ENCODE assay signal across 8 cellular contexts in the genomic region with DNA sequence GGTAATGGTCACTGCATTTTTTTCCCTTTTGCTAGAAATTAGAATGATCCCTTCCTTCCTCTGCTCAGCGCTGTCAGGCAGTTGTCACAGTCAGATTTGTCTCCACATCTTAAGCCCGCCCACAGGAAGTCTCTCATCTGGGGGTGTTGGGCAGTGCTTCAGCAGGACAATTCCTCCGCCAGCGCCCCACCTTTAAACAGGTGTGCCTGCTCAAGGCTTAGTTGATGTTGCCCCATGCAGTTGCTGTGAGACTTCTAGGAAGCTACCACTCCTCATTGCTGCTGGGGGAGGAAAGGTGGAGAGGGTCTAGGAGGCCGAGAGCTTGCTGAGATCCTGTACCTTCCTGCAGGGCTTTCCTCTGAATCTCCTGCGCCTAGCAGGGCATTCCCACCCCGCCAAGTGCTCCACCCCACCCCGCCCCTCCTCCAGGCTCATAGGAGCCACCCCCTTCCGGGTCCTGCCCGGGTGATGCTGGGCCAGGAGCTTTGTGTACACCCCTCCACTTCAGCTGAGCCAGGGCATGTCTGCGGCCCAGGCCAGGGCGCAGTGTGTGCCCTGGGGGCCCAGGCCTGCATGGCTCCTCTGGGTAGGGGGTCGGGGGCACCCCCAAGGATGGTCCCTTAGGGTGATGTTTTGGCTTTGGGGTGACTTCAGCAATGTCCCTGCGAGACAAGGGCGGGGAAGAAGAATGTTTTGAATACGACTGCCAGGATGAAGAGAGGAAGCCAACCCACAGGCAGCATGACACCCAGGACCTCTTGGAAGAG.
DNase-seq lines count a peak whose midpoint lies in the region; ATAC-seq and TF ChIP-seq lines count a peak whose summit lies in the region.

No MANE protein-coding gene starts in this region.

- TSS peak; percentile 53 for BruUV-seq in mammary epithelial cell (replicated peaks; lab: Mats Ljungman, UMichigan)

- TF ChIP-seq CTCF in Peyer's patch (IDR thresholded peaks at IDR 0.05) (no peak), mammary epithelial cell (conservative IDR thresholded peaks at IDR 0.05 in 1 of 2, IDR thresholded peaks at IDR 0.05 in 1 of 2; ENCODE audit: extremely low read depth in 1 of 2, insufficient read depth in 1 of 2, low read depth in 1 of 2, low read length in 2 of 2) (no peak), stomach (IDR thresholded peaks at IDR 0.05) (no peak)

- TF ChIP-seq EP300 in stomach (IDR thresholded peaks at IDR 0.05) = no peak

- TF ChIP-seq POLR2A in Peyer's patch (IDR thresholded peaks at IDR 0.05) = peak; percentile 63 to 69
- TF ChIP-seq POLR2A in stomach (IDR thresholded peaks at IDR 0.05) = no peak

- ATAC-seq in HG02981 (IDR thresholded peaks at IDR 0.05; ENCODE audit: unreplicated experiment) (peak; percentile 79), left lobe of liver (peak; percentile 49), GM19397 (IDR thresholded peaks at IDR 0.05; ENCODE audit: unreplicated experiment) (no peak)

- DNase-seq in NCI-H82 (lab: John Stamatoyannopoulos, UW) = peak; percentile 55
- no peak for DNase-seq in NCI-H82 treated with DMSO at 0.1 percent for 48 hours (lab: John Stamatoyannopoulos, UW; ENCODE audit: unreplicated experiment)
- peak; percentile 41 to 94 (median 88) for DNase-seq in Peyer's patch
- DNase-seq in mammary epithelial cell = peak; percentile 79
- DNase-seq in left lobe of liver (ENCODE audit: low spot score) = no peak
- peak; percentile 86 for DNase-seq in stomach

- H3K36me3 ChIP-seq in Peyer's patch (no peaks in the 10 kb centered on the region), mammary epithelial cell (ENCODE audit: insufficient read depth, low read length) (no peaks in the 10 kb centered on the region), stomach (no peaks in the 10 kb centered on the region)

- H3K4me3 ChIP-seq in Peyer's patch = peak overlapping the region in 3 of 4 donors; percentile 9 to 53 (median 47)
- peak overlapping the region; percentile 44 to 59 (median 52) for H3K4me3 ChIP-seq in mammary epithelial cell (replicated peaks in 1 of 3; ENCODE audit: insufficient read depth in 1 of 3, low read depth in 2 of 3, low read length in 3 of 3)
- peak overlapping the region; percentile 9 to 41 (median 27) for H3K4me3 ChIP-seq in stomach

- H3K27ac ChIP-seq in Peyer's patch = peak overlapping the region; percentile 36 to 93 (median 74)
- peak overlapping the region; percentile 76 for H3K27ac ChIP-seq in mammary epithelial cell (ENCODE audit: insufficient read depth, low read depth, low read length)
- H3K27ac ChIP-seq in stomach = peak overlapping the region; percentile 77 to 84 (median 79)

- H3K9ac ChIP-seq in mammary epithelial cell (ENCODE audit: insufficient read depth, low read length) = peak overlapping the region; percentile 91

- peak overlapping the region; percentile 96 for H3K4me2 ChIP-seq in mammary epithelial cell (ENCODE audit: insufficient read depth, low read depth, low read length)

- dilution Hi-C loops in mammary epithelial cell (cut with HindIII; ENCODE audit: low sequenced_read_pairs) = no loop called here

- in situ Hi-C loops in mammary epithelial cell (cut with MboI; ENCODE audit: low sequenced_read_pairs in 2 of 2) = no loop called here

- H2AFZ ChIP-seq in mammary epithelial cell (ENCODE audit: low read depth, low read length) = peak overlapping the region; percentile 78

- intact Hi-C loops in mammary epithelial cell (cut with micrococcal nuclease) = loop anchor here (1.0 to 2.0 kb wide), 4 partner anchors 19 to 37 kb away; no protein-coding TSS in a partner anchor
- intact Hi-C loops in stomach (cut with DNase I; ENCODE audit: low total_unique reads) = no loop called here

- H3K9me3 ChIP-seq in Peyer's patch (no peaks in the 10 kb centered on the region), mammary epithelial cell (replicated peaks; ENCODE audit: insufficient read depth, low read length) (no peaks in the 10 kb centered on the region), stomach (no peaks in the 10 kb centered on the region)

- H4K20me1 ChIP-seq in mammary epithelial cell (ENCODE audit: insufficient read depth, low read length) = peaks cover under 1% of the 10 kb centered on the region

- H3K27me3 ChIP-seq in Peyer's patch (no peaks in the 10 kb centered on the region), mammary epithelial cell (ENCODE audit: insufficient read depth, low read length) (no peaks in the 10 kb centered on the region), stomach (no peaks in the 10 kb centered on the region)

- H3K4me1 ChIP-seq in Peyer's patch (peaks cover 0 to 35% (median 2%) of the 10 kb centered on the region in 4 donors), mammary epithelial cell (ENCODE audit: insufficient read depth, low read length) (peaks cover 32% of the 10 kb centered on the region), stomach (peaks cover 27 to 60% (median 53%) of the 10 kb centered on the region in 4 donors)

- CTCF ChIA-PET in mammary epithelial cell (lab: Charles Lee; ENCODE audit: low non-redundant PET) = no interaction called here

- peaks cover 76% of the 10 kb centered on the region for H3K79me2 ChIP-seq in mammary epithelial cell (ENCODE audit: insufficient read depth, low read length)

- 7% methylated on average over 7 of the region's 16 CpGs for WGBS in mammary epithelial cell (ENCODE audit: low coverage, missing lambda C conversion rate)
- WGBS in stomach, 5 donors = 12 to 21% (median 17%) methylated on average over 10 to 16 of the region's 16 CpGs

Comparison
In these comparisons a context has a peak if more than half of its experiments do, and no peak if none do; other contexts are left out.
1. DNase-seq: peak in NCI-H82 (single experiment), Peyer's patch (3 of 3), mammary epithelial cell (single experiment) and stomach (single experiment); none in NCI-H82 treated with DMSO at 0.1 percent for 48 hours (single experiment) and left lobe of liver (single experiment).
2. POLR2A ChIP-seq: peak in Peyer's patch (2 of 2); none in stomach (0 of 4).
3. Peak in every context shown above with its lines, with median percentiles within 50 percentile points of each other: H3K27ac ChIP-seq and H3K4me3 ChIP-seq.